ENCODE assay signal across 16 cellular contexts in the genomic region with DNA sequence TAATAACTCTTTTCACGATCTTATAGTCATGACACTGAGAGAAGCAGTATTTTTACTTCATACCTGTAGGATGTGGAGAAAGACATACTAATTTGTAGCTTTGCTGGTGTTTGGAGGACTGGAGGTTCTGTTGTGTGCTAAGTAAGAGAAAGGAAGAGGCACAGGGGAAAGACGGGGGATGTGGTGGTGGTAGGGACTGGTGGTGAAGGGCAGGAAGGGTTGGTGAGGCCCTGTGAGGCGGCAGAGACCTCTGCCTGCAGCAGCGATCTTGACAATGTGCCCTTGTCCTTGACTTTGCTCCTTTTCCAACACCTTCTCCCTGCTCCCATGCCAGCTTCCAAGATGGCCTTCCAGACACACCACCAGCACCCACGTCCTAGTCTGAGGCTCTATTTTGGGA. TPM values are rescaled to one million over a fixed set of nuclear protein-coding genes. Genes with fewer than 3 reads are reported as not detected.
DNase-seq lines count a peak whose midpoint lies in the region; ATAC-seq and TF ChIP-seq lines count a peak whose summit lies in the region.
"Had no signal": no experiment of that assay in that cellular context is flagged by ENCODE, and none has a peak within 500 bp of the region (broad histone marks: within the 10 kb centered on the region; RNA-seq: fewer than 3 reads in every experiment).

No MANE protein-coding gene starts in this region.

- CTCF ChIA-PET in activated CD8-positive, alpha-beta memory T cell treated with anti-CD3 and anti-CD28 coated beads, Interleukin-2, amount 10 ng/mL, durations not matched to agents 7 days and 5 days (lab: Charles Lee) = interaction anchor here (1.3 to 1.4 kb wide), 3 partner anchors 14 to 212 kb away, joined by 3 to 6 read pairs (median 3); a partner anchor contains a TSS

- H3K4me1 Mint-ChIP-seq in activated CD8-positive, alpha-beta memory T cell treated with anti-CD3 and anti-CD28 coated beads, Interleukin-2, amount 10 ng/mL, durations not matched to agents 7 days and 5 days = peaks cover 88% of the 10 kb centered on the region
- peaks cover 67% of the 10 kb centered on the region for H3K4me1 Mint-ChIP-seq in T-helper 2 cell treated with Interferon-gamma antibody and Interleukin-4, amounts not matched to agents 5 μg/mL and 100 μg/mL, for 36 hours (ENCODE audit: low read depth)
- H3K4me1 Mint-ChIP-seq in activated naive CD4-positive, alpha-beta T cell treated with anti-CD3 and anti-CD28 coated beads, Interleukin-2, amount 50 U/mL, for 24 hours = peaks cover 94% of the 10 kb centered on the region
- H3K4me1 Mint-ChIP-seq in stimulated activated effector memory CD8-positive, alpha-beta T cell treated with anti-CD3 and anti-CD28 coated beads, Interleukin-12 subunit alpha, Interleukin-12 subunit beta, amount 100 ng/mL, for 72 hours = peaks cover 90% of the 10 kb centered on the region

- no peaks in the 10 kb centered on the region for H3K36me3 ChIP-seq in brain microvascular endothelial cell (replicated peaks)

- no peak overlapping the region for H3K4me3 ChIP-seq in brain microvascular endothelial cell (ENCODE audit: low read depth, low read length)
- H3K4me3 ChIP-seq: SK-N-MC, upper lobe of left lung had no signal

- H3K27me3 Mint-ChIP-seq in activated CD8-positive, alpha-beta memory T cell treated with anti-CD3 and anti-CD28 coated beads, Interleukin-2, amount 10 ng/mL, durations not matched to agents 7 days and 5 days = peaks cover 26% of the 10 kb centered on the region
- no peaks in the 10 kb centered on the region for H3K27me3 Mint-ChIP-seq in T-helper 2 cell treated with Interferon-gamma antibody and Interleukin-4, amounts not matched to agents 5 μg/mL and 100 μg/mL, for 36 hours (ENCODE audit: low read depth)
- H3K27me3 Mint-ChIP-seq in activated naive CD4-positive, alpha-beta T cell treated with anti-CD3 and anti-CD28 coated beads, Interleukin-2, amount 50 U/mL, for 24 hours = no peaks in the 10 kb centered on the region
- H3K27me3 Mint-ChIP-seq: IgD-negative memory B cell had no signal

- no peak overlapping the region for H3K27ac ChIP-seq in brain microvascular endothelial cell
- H3K27ac ChIP-seq: SK-N-MC had no signal

- H3K27me3 ChIP-seq in brain microvascular endothelial cell (replicated peaks) = no peaks in the 10 kb centered on the region
- H3K27me3 ChIP-seq: upper lobe of left lung had no signal

- in situ Hi-C loops in brain microvascular endothelial cell (cut with HindIII; ENCODE audit: low pct_ligation_motif_present, low sequenced_read_pairs) = no loop called here

- H3K36me3 Mint-ChIP-seq in activated CD8-positive, alpha-beta memory T cell treated with anti-CD3 and anti-CD28 coated beads, Interleukin-2, amount 10 ng/mL, durations not matched to agents 7 days and 5 days = peaks cover 15% of the 10 kb centered on the region
- peaks cover 24% of the 10 kb centered on the region for H3K36me3 Mint-ChIP-seq in T-helper 2 cell treated with Interferon-gamma antibody and Interleukin-4, amounts not matched to agents 5 μg/mL and 100 μg/mL, for 36 hours (ENCODE audit: low read depth)
- peaks cover 9% of the 10 kb centered on the region for H3K36me3 Mint-ChIP-seq in activated naive CD4-positive, alpha-beta T cell treated with anti-CD3 and anti-CD28 coated beads, Interleukin-2, amount 50 U/mL, for 24 hours
- H3K36me3 Mint-ChIP-seq in stimulated activated effector memory CD8-positive, alpha-beta T cell treated with anti-CD3 and anti-CD28 coated beads, Interleukin-12 subunit alpha, Interleukin-12 subunit beta, amount 100 ng/mL, for 72 hours = peaks cover 19% of the 10 kb centered on the region
- H3K36me3 Mint-ChIP-seq: IgD-negative memory B cell had no signal

- DNase-seq in activated CD8-positive, alpha-beta memory T cell treated with anti-CD3 and anti-CD28 coated beads, Interleukin-2, amount 10 ng/mL, durations not matched to agents 7 days and 5 days = peak; percentile 89
- no peak for DNase-seq in activated CD8-positive, alpha-beta memory T cell treated with anti-CD3 and anti-CD28 coated beads for 24 hours
- DNase-seq in T-helper 2 cell treated with Interferon-gamma antibody and Interleukin-4, amounts not matched to agents 5 μg/mL and 100 μg/mL, for 36 hours (ENCODE audit: low spot score) = peak; percentile 22
- peak in 1 of 2 donors; percentile 61 for DNase-seq in stimulated activated effector memory CD8-positive, alpha-beta T cell treated with anti-CD3 and anti-CD28 coated beads, Interleukin-12 subunit alpha, Interleukin-12 subunit beta, amount 100 ng/mL, for 72 hours (ENCODE audit: low spot score in 2 of 2)
- no peak for DNase-seq in brain microvascular endothelial cell
- DNase-seq in NCI-H510A (lab: John Stamatoyannopoulos, UW) = no peak
- DNase-seq: DMS79 treated with DMSO at 0.1 percent for 48 hours, foreskin fibroblast, NCI-H1048, NCI-H2107, NCI-H69, upper lobe of left lung had no signal

- H3K9me3 Mint-ChIP-seq in activated CD8-positive, alpha-beta memory T cell treated with anti-CD3 and anti-CD28 coated beads, Interleukin-2, amount 10 ng/mL, durations not matched to agents 7 days and 5 days (ENCODE audit: low read depth) = peaks cover 9% of the 10 kb centered on the region
- H3K9me3 Mint-ChIP-seq in T-helper 2 cell treated with Interferon-gamma antibody and Interleukin-4, amounts not matched to agents 5 μg/mL and 100 μg/mL, for 36 hours = peaks cover 19% of the 10 kb centered on the region
- H3K9me3 Mint-ChIP-seq in activated naive CD4-positive, alpha-beta T cell treated with anti-CD3 and anti-CD28 coated beads, Interleukin-2, amount 50 U/mL, for 24 hours = peaks cover 6% of the 10 kb centered on the region
- peaks cover 9% of the 10 kb centered on the region for H3K9me3 Mint-ChIP-seq in stimulated activated effector memory CD8-positive, alpha-beta T cell treated with anti-CD3 and anti-CD28 coated beads, Interleukin-12 subunit alpha, Interleukin-12 subunit beta, amount 100 ng/mL, for 72 hours

- H3K27ac Mint-ChIP-seq in activated CD8-positive, alpha-beta memory T cell treated with anti-CD3 and anti-CD28 coated beads, Interleukin-2, amount 10 ng/mL, durations not matched to agents 7 days and 5 days = peak overlapping the region; percentile 77
- peak overlapping the region; percentile 86 for H3K27ac Mint-ChIP-seq in T-helper 2 cell treated with Interferon-gamma antibody and Interleukin-4, amounts not matched to agents 5 μg/mL and 100 μg/mL, for 36 hours
- H3K27ac Mint-ChIP-seq in activated naive CD4-positive, alpha-beta T cell treated with anti-CD3 and anti-CD28 coated beads, Interleukin-2, amount 50 U/mL, for 24 hours = peak overlapping the region; percentile 94
- peak overlapping the region; percentile 73 for H3K27ac Mint-ChIP-seq in stimulated activated effector memory CD8-positive, alpha-beta T cell treated with anti-CD3 and anti-CD28 coated beads, Interleukin-12 subunit alpha, Interleukin-12 subunit beta, amount 100 ng/mL, for 72 hours
- H3K27ac Mint-ChIP-seq: IgD-negative memory B cell had no signal

- peak overlapping the region; percentile 9 for H3K4me3 Mint-ChIP-seq in activated CD8-positive, alpha-beta memory T cell treated with anti-CD3 and anti-CD28 coated beads, Interleukin-2, amount 10 ng/mL, durations not matched to agents 7 days and 5 days
- peak overlapping the region; percentile 56 for H3K4me3 Mint-ChIP-seq in T-helper 2 cell treated with Interferon-gamma antibody and Interleukin-4, amounts not matched to agents 5 μg/mL and 100 μg/mL, for 36 hours
- H3K4me3 Mint-ChIP-seq in activated naive CD4-positive, alpha-beta T cell treated with anti-CD3 and anti-CD28 coated beads, Interleukin-2, amount 50 U/mL, for 24 hours = peak overlapping the region; percentile 53
- H3K4me3 Mint-ChIP-seq in stimulated activated effector memory CD8-positive, alpha-beta T cell treated with anti-CD3 and anti-CD28 coated beads, Interleukin-12 subunit alpha, Interleukin-12 subunit beta, amount 100 ng/mL, for 72 hours = peak overlapping the region; percentile 8
- H3K4me3 Mint-ChIP-seq: IgD-negative memory B cell had no signal

- no peak for TF ChIP-seq CTCF in brain microvascular endothelial cell (IDR thresholded peaks at IDR 0.05; ENCODE audit: low read depth, low read length, missing control alignments)

- peak; percentile 54 for ATAC-seq in activated CD8-positive, alpha-beta memory T cell treated with anti-CD3 and anti-CD28 coated beads, Interleukin-2, amount 10 ng/mL, durations not matched to agents 7 days and 5 days
- ATAC-seq in stimulated activated effector memory CD8-positive, alpha-beta T cell treated with anti-CD3 and anti-CD28 coated beads, Interleukin-12 subunit alpha, Interleukin-12 subunit beta, amount 100 ng/mL, for 72 hours = peak; percentile 71
- no peak for ATAC-seq in GM21526 (IDR thresholded peaks at IDR 0.05; ENCODE audit: low FRiP score, unreplicated experiment)

RNA-seq across cellular contexts. Expression of a gene that starts 32.6 kb away (rescaled TPM):
- 10 to 100 TPM; 29.4 to 37.4 TPM for total RNA-seq in activated CD8-positive, alpha-beta memory T cell treated with anti-CD3 and anti-CD28 coated beads, Interleukin-2, amount 10 ng/mL, durations not matched to agents 7 days and 5 days

Comparison
In these comparisons a context has a peak if more than half of its experiments do, and no peak if none do; other contexts are left out.
1. DNase-seq: peak in activated CD8-positive, alpha-beta memory T cell treated with anti-CD3 and anti-CD28 coated beads, Interleukin-2, amount 10 ng/mL, durations not matched to agents 7 days and 5 days (single experiment) and T-helper 2 cell treated with Interferon-gamma antibody and Interleukin-4, amounts not matched to agents 5 μg/mL and 100 μg/mL, for 36 hours (single experiment); none in activated CD8-positive, alpha-beta memory T cell treated with anti-CD3 and anti-CD28 coated beads for 24 hours (single experiment), brain microvascular endothelial cell (single experiment) and NCI-H510A (single experiment).
2. Peak in every context shown above with its lines, with median percentiles within 50 percentile points of each other: H3K27ac Mint-ChIP-seq and H3K4me3 Mint-ChIP-seq.